13 cellular contexts compared by ENCODE assay signal in genomic region chr19:33879818-33880575, GRCh38.
A peak's percentile ranks its signal among the peaks of the same experiment; 100 is the strongest.
DNase-seq lines count a peak whose midpoint lies in the region; ATAC-seq, FAIRE-seq and TF ChIP-seq lines count a peak whose summit lies in the region.
"Had no signal": no experiment of that assay in that cellular context is flagged by ENCODE, and none has a peak within 500 bp of the region (broad histone marks: within the 10 kb centered on the region; RNA-seq: fewer than 3 reads in every experiment).

No MANE protein-coding gene starts in this region.

- H3K4me1 ChIP-seq in A549 (no peaks in the 10 kb centered on the region), heart left ventricle (peaks cover 0 to 36% (median 19%) of the 10 kb centered on the region in 12 donors)
- H3K4me1 ChIP-seq in effector memory CD4-positive, alpha-beta T cell (ENCODE audit: control insufficient read depth, insufficient read depth, low read length, poor library complexity, severe bottlenecking), result no peaks in the 10 kb centered on the region

- H3K4me2 ChIP-seq in A549, result no peak overlapping the region

- 62% methylated on average over 15 of the region's 15 CpGs for WGBS in A549 (ENCODE audit: missing lambda C conversion rate)
- WGBS in heart left ventricle, 4 donors, result 31 to 43% (median 36%) methylated on average over 15 of the region's 15 CpGs

- H3K9me3 Mint-ChIP-seq in nephron progenitor cell, result no peaks in the 10 kb centered on the region
- H3K9me3 Mint-ChIP-seq: activated naive CD4-positive, alpha-beta T cell treated with anti-CD3 and anti-CD28 coated beads for 36 hours; central memory CD8-positive, alpha-beta T cell had no signal

- no peak for DNase-seq in A549 (ENCODE audit: low read depth in 1 of 2, low spot score in 1 of 2)
- peak; percentile 91 for DNase-seq in SK-MEL-5 (ENCODE audit: low read depth, low spot score)
- peak in 3 of 5 donors; percentile 29 to 51 (median 44) for DNase-seq in heart left ventricle
- DNase-seq in nephron progenitor cell, result no peak
- no peak for DNase-seq in effector memory CD4-positive, alpha-beta T cell
- no peak for DNase-seq in stimulated activated CD4-positive, alpha-beta T cell treated with anti-CD3 and anti-CD28 coated beads, Interleukin-4, amount 100 ng/mL, for 1 hour
- no peak for DNase-seq in D721Med (ENCODE audit: insufficient read length, low spot score)
- DNase-seq in GM20000 (ENCODE audit: low spot score), result no peak
- DNase-seq: activated naive CD4-positive, alpha-beta T cell treated with anti-CD3 and anti-CD28 coated beads for 36 hours; esophagus squamous epithelium; NCI-H2171; tibial artery had no signal

- H3K36me3 Mint-ChIP-seq in nephron progenitor cell (ENCODE audit: low read depth), result no peaks in the 10 kb centered on the region

- H3K27me3 Mint-ChIP-seq in nephron progenitor cell (ENCODE audit: low read depth, poor library complexity), result peaks cover 7% of the 10 kb centered on the region

- no peaks in the 10 kb centered on the region for H3K36me3 ChIP-seq in heart left ventricle
- no peaks in the 10 kb centered on the region for H3K36me3 ChIP-seq in effector memory CD4-positive, alpha-beta T cell (ENCODE audit: control insufficient read depth, insufficient read depth, low read length)
- H3K36me3 ChIP-seq: esophagus squamous epithelium, tibial artery had no signal

- POLR2A ChIA-PET in A549 (lab: Yijun Ruan, JAX), result no interaction called here

- H3K4me3 Mint-ChIP-seq in nephron progenitor cell, result no peak overlapping the region
- H3K4me3 Mint-ChIP-seq: activated naive CD4-positive, alpha-beta T cell treated with anti-CD3 and anti-CD28 coated beads for 36 hours; central memory CD8-positive, alpha-beta T cell had no signal

- intact Hi-C loops in heart left ventricle (cut with DNase I), result loop anchor here in 3 of 10 donors (5.0 to 10.0 kb wide), 3 partner anchors 58 to 95 kb away; partner anchors contain the start of gene KCTD15 (in 1 of the 3)

- H3K27ac Mint-ChIP-seq in nephron progenitor cell, result peak overlapping the region; percentile 54
- H3K27ac Mint-ChIP-seq: activated naive CD4-positive, alpha-beta T cell treated with anti-CD3 and anti-CD28 coated beads for 36 hours had no signal

- no peak for TF ChIP-seq EP300 in A549 (IDR thresholded peaks at IDR 0.05)

- peaks cover 69% of the 10 kb centered on the region for H3K4me1 Mint-ChIP-seq in nephron progenitor cell

- H3K27ac ChIP-seq in A549, result no peak overlapping the region
- peak overlapping the region in 11 of 12 donors; percentile 38 to 79 (median 56) for H3K27ac ChIP-seq in heart left ventricle
- no peak overlapping the region for H3K27ac ChIP-seq in effector memory CD4-positive, alpha-beta T cell (ENCODE audit: insufficient read depth, low read length, poor library complexity, severe bottlenecking)
- H3K27ac ChIP-seq: esophagus squamous epithelium, tibial artery had no signal

- no peaks in the 10 kb centered on the region for H3K27me3 ChIP-seq in heart left ventricle
- no peaks in the 10 kb centered on the region for H3K27me3 ChIP-seq in effector memory CD4-positive, alpha-beta T cell (replicated peaks; ENCODE audit: control insufficient read depth, insufficient read depth, low read length, poor library complexity, severe bottlenecking)
- H3K27me3 ChIP-seq: esophagus squamous epithelium had no signal

- no peak for TF ChIP-seq CTCF in A549 (IDR thresholded peaks at IDR 0.05)
- no peak for TF ChIP-seq CTCF in heart left ventricle (IDR thresholded peaks at IDR 0.05)
- no peak for TF ChIP-seq CTCF in nephron progenitor cell (IDR thresholded peaks at IDR 0.05)
- TF ChIP-seq CTCF in D721Med (IDR thresholded peaks at IDR 0.05; ENCODE audit: insufficient read depth, missing control alignments), result no peak
- TF ChIP-seq CTCF in GM20000 (IDR thresholded peaks at IDR 0.05; ENCODE audit: extremely low read depth, missing control alignments), result no peak

- H3K4me3 ChIP-seq in A549, result no peak overlapping the region
- peak overlapping the region in 1 of 12 donors; percentile 7 for H3K4me3 ChIP-seq in heart left ventricle
- H3K4me3 ChIP-seq in effector memory CD4-positive, alpha-beta T cell (ENCODE audit: insufficient read depth, low read depth, low read length, poor library complexity, severe bottlenecking), result no peak overlapping the region
- H3K4me3 ChIP-seq: esophagus squamous epithelium, tibial artery had no signal

- in situ Hi-C loops in SK-MEL-5 (cut with HindIII; ENCODE audit: low pct_unique_long_range_greater_than_20kb, low sequenced_read_pairs), result no loop called here

- TF ChIP-seq POLR2A in A549 (IDR thresholded peaks at IDR 0.05; ENCODE audit: low read length) (no peak), heart left ventricle (IDR thresholded peaks at IDR 0.05) (no peak)

- TF ChIP-seq RAD21 in A549 (conservative IDR thresholded peaks at IDR 0.05 in 1 of 2, IDR thresholded peaks at IDR 0.05 in 1 of 2), result no peak

- CTCF ChIA-PET in A549 (lab: Yijun Ruan, JAX), result interaction anchor here (2.2 kb wide), 1 partner anchor 102 kb away, joined by 9 read pairs; no protein-coding TSS in a partner anchor

- FAIRE-seq in A549 (lab: Jason Lieb, UNC) (peak; percentile 54), D721Med (lab: Jason Lieb, UNC) (no peak)

- no peak for ATAC-seq in A549
- ATAC-seq in heart left ventricle, result peak; percentile 47 to 74 (median 65)

- H3K9me3 ChIP-seq in A549 (no peaks in the 10 kb centered on the region), heart left ventricle (no peaks in the 10 kb centered on the region)
- no peaks in the 10 kb centered on the region for H3K9me3 ChIP-seq in effector memory CD4-positive, alpha-beta T cell (ENCODE audit: control insufficient read depth, low read length)
- H3K9me3 ChIP-seq: esophagus squamous epithelium, tibial artery had no signal

TF ChIP-seq in A549, 52 proteins besides CTCF, POLR2A, EP300 and RAD21:
- no peak for TF ChIP-seq CHD4 (IDR thresholded peaks at IDR 0.05; ENCODE audit: borderline replicate concordance)
- no peak for TF ChIP-seq MAZ (IDR thresholded peaks at IDR 0.05; ENCODE audit: borderline replicate concordance, low read depth, low read length)
- TF ChIP-seq CEBPB (IDR thresholded peaks at IDR 0.05), result no peak
- no peak for TF ChIP-seq EHMT2 (IDR thresholded peaks at IDR 0.05; ENCODE audit: low read depth)

Comparison
In these comparisons a context has a peak if more than half of its experiments do, and no peak if none do; other contexts are left out.
1. ATAC-seq: peak in heart left ventricle (4 of 4); none in A549 (0 of 2).
2. DNase-seq: peak in SK-MEL-5 (single experiment) and heart left ventricle (3 of 5); none in A549 (0 of 2), nephron progenitor cell (single experiment), effector memory CD4-positive, alpha-beta T cell (0 of 3), stimulated activated CD4-positive, alpha-beta T cell treated with anti-CD3 and anti-CD28 coated beads, Interleukin-4, amount 100 ng/mL, for 1 hour (single experiment), D721Med (single experiment) and GM20000 (single experiment).
3. H3K27ac ChIP-seq: peak in heart left ventricle (11 of 12); none in A549 (0 of 2) and effector memory CD4-positive, alpha-beta T cell (single experiment).